Comparison of ENCODE assay signal across 9 cellular contexts in genomic region chr18:21444465-21445023, GRCh38.
DNase-seq lines count a peak whose midpoint lies in the region; ATAC-seq and TF ChIP-seq lines count a peak whose summit lies in the region.
"Had no signal": no experiment of that assay in that cellular context is flagged by ENCODE, and none has a peak within 500 bp of the region (broad histone marks: within the 10 kb centered on the region; RNA-seq: fewer than 3 reads in every experiment).

No MANE protein-coding gene starts in this region.

- TF ChIP-seq CTCF in DND-41 (IDR thresholded peaks at IDR 0.05; ENCODE audit: borderline replicate concordance, extremely low read depth, low read length, poor library complexity, severe bottlenecking) (peak; percentile 75), HL-60 (IDR thresholded peaks at IDR 0.05; ENCODE audit: insufficient read depth, low read length) (peak; percentile 71)

- no peak overlapping the region for H3K9ac ChIP-seq in DND-41 (ENCODE audit: low read depth, low read length)

- H2AFZ ChIP-seq in DND-41 (ENCODE audit: low read depth, low read length) = no peak overlapping the region

- no peaks in the 10 kb centered on the region for H3K9me3 ChIP-seq in DND-41 (ENCODE audit: insufficient read depth, low read length, severe bottlenecking)

- H4K20me1 ChIP-seq in DND-41 (ENCODE audit: insufficient read depth, low read length) = no peaks in the 10 kb centered on the region

- peak; percentile 53; the same call in 1 of the 3 replicates for ATAC-seq in DND-41 (ENCODE audit: insufficient read depth, low read depth)
- no peak for ATAC-seq in HG03469 (IDR thresholded peaks at IDR 0.05; ENCODE audit: unreplicated experiment)

- H3K4me2 ChIP-seq in DND-41 (ENCODE audit: insufficient read depth, low read length) = no peak overlapping the region

- no peaks in the 10 kb centered on the region for H3K36me3 ChIP-seq in DND-41 (ENCODE audit: insufficient read depth, low read length)

- no peaks in the 10 kb centered on the region for H3K4me1 ChIP-seq in DND-41 (ENCODE audit: insufficient read depth, low read length)

- no peaks in the 10 kb centered on the region for H3K79me2 ChIP-seq in DND-41 (ENCODE audit: insufficient read depth, low read length)

- H3K4me3 ChIP-seq in DND-41 (ENCODE audit: low read depth in 1 of 2, low read length in 2 of 2) (no peak overlapping the region), HL-60 (replicated peaks; ENCODE audit: insufficient read depth, low read length) (no peak overlapping the region)
- H3K4me3 ChIP-seq: skin epidermis had no signal

- DNase-seq in DND-41 = peak; percentile 22
- peak in 1 of 2 experiments; percentile 48 for DNase-seq in HL-60 (ENCODE audit: low read depth in 1 of 2, low spot score in 1 of 2)
- DNase-seq in RKO (ENCODE audit: low spot score) = peak; percentile 66
- DNase-seq in fibroblast of gingiva (ENCODE audit: low read depth) = peak; percentile 54
- DNase-seq in non-pigmented ciliary epithelial cell (ENCODE audit: low read depth) = peak; percentile 22
- DNase-seq in activated T-cell treated with anti-CD3 and anti-CD28 coated beads, Interleukin-2, amount 50 U/mL, for 48 hours = no peak
- DNase-seq in NK-92 treated with Interleukin-12 subunit alpha and Interleukin-12 subunit beta, amount 100 ng/mL, for 24 hours (lab: John Stamatoyannopoulos, UW) = no peak

- H3K27me3 ChIP-seq in DND-41 (ENCODE audit: insufficient read depth, low read length, poor library complexity) (peaks cover 10% of the 10 kb centered on the region), HL-60 (ENCODE audit: insufficient read depth, poor library complexity, severe bottlenecking) (peaks cover 19% of the 10 kb centered on the region)

- H3K27ac ChIP-seq in DND-41 (ENCODE audit: low read length) = no peak overlapping the region
- H3K27ac ChIP-seq in HL-60 (replicated peaks) = no peak overlapping the region
- H3K27ac ChIP-seq: skin epidermis had no signal

Comparison
In these comparisons a context has a peak if more than half of its experiments do, and no peak if none do; other contexts are left out.
1. DNase-seq: peak in DND-41 (single experiment), RKO (single experiment), fibroblast of gingiva (single experiment) and non-pigmented ciliary epithelial cell (single experiment); none in activated T-cell treated with anti-CD3 and anti-CD28 coated beads, Interleukin-2, amount 50 U/mL, for 48 hours (0 of 2) and NK-92 treated with Interleukin-12 subunit alpha and Interleukin-12 subunit beta, amount 100 ng/mL, for 24 hours (single experiment).